ENCODE assay signal across 23 cellular contexts in the genomic region with DNA sequence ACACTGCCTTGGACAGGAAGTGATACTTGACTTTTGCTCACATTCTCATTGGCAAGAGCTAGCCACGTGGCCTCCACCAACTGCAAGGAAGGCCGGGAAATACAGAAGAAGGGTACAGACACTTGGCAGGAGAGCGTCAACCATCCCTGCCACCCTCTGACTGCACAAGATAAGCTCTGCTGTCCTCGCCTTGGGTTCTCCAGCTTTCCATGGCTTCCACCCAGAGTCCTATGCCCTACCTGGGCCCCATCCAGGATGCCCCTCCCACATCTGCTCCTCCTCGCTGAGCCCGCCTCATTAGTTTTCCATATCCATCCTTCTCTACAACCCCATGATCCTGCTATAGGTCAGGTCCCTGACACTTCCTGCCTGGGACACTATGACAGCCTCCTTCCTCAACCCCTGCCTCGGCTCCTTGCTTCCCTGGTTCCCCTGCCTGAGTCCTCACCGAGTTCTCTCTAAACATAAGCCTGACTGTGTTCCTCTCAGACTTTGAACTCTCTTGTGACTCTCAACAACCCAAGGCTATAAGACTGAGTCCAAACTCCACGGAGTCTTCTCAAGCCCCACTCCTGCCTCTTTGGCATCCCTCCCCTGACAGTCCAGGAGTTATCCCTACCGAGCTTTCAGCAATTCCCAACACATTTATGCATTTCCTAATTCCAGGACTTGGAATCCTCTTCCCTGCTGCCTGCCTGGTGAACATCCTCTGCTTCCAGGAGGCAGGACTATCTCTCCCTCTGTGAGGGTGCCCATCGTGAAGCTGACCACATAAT. TPM values are rescaled to one million over a fixed set of nuclear protein-coding genes. Genes with fewer than 3 reads are reported as not detected.
DNase-seq lines count a peak whose midpoint lies in the region; ATAC-seq, FAIRE-seq and TF ChIP-seq lines count a peak whose summit lies in the region.
"Had no signal": no experiment of that assay in that cellular context is flagged by ENCODE, and none has a peak within 500 bp of the region (broad histone marks: within the 10 kb centered on the region; RNA-seq: fewer than 3 reads in every experiment).

No MANE protein-coding gene starts in this region.

- no peak overlapping the region for H2BK120ac ChIP-seq in H1 (replicated peaks; ENCODE audit: low read depth, low read length)

- ATAC-seq in activated naive CD4-positive, alpha-beta T cell treated with anti-CD3 and anti-CD28 coated beads, Interleukin-2, amount 50 U/mL, for 72 hours, result no peak
- ATAC-seq in sciatic nerve, result peak; percentile 20
- no peak for ATAC-seq in HG03095 (IDR thresholded peaks at IDR 0.05; ENCODE audit: unreplicated experiment)
- ATAC-seq: left lung had no signal

- H3K23me2 ChIP-seq in H1 (ENCODE audit: low read depth, low read length), result no peaks in the 10 kb centered on the region

- H2BK15ac ChIP-seq in H1 (ENCODE audit: low read length), result no peak overlapping the region

- 83% methylated on average over 11 of the region's 11 CpGs; no CpG with 5 or more reads in 1 of the 2 experiments for WGBS in H1 (ENCODE audit: extremely low coverage in 1 of 2, insufficient coverage in 1 of 2, insufficient read length in 1 of 2, insufficient replicate concordance in 2 of 2, low coverage in 1 of 2, low lambda C conversion rate in 2 of 2, missing lambda C conversion rate in 1 of 2), 2 experiments

- H4K5ac ChIP-seq in H1 (ENCODE audit: insufficient read length, low read depth, low read length), result no peak overlapping the region

- no peaks in the 10 kb centered on the region for H3K79me1 ChIP-seq in H1 (ENCODE audit: low read depth, low read length)

- POLR2A ChIA-PET in H1 (lab: Charles Lee; ENCODE audit: partially characterized antibody), result no interaction called here

- 0 out of 2 replicates have a peak overlapping the region, but pooled peaks have one; percentile 9 for H2AFZ ChIP-seq in H1 (ENCODE audit: low read length)

- H3K36me3 ChIP-seq in KOPT-K1 (ENCODE audit: insufficient read depth, low read length) (no peaks in the 10 kb centered on the region), H1 (ENCODE audit: control insufficient read depth in 2 of 4, insufficient read depth in 4 of 4, low read length in 3 of 4) (no peaks in the 10 kb centered on the region)
- H3K36me3 ChIP-seq: left lung, thyroid gland had no signal

- no peak overlapping the region for H2BK12ac ChIP-seq in H1 (ENCODE audit: low read depth, low read length)

- no peak for TF ChIP-seq EP300 in H1 (IDR thresholded peaks at IDR 0.05; ENCODE audit: borderline replicate concordance in 1 of 2, low read depth in 2 of 2, low read length in 2 of 2)

- CTCF ChIA-PET in H1 (lab: Charles Lee; ENCODE audit: partially characterized antibody), result interaction anchor here (0.6 to 3.5 kb wide), 8 partner anchors 8 to 229 kb away, joined by 3 to 12 read pairs (median 4); no protein-coding TSS in a partner anchor

- TF ChIP-seq POLR2A in H1 (IDR thresholded peaks at IDR 0.05; ENCODE audit: control extremely low read depth in 1 of 2, low read depth in 2 of 2, low read length in 2 of 2), result no peak

- peak overlapping the region; percentile 53 to 66 for H3K27ac Mint-ChIP-seq in activated naive CD4-positive, alpha-beta T cell treated with anti-CD3 and anti-CD28 coated beads, Interleukin-2, amount 50 U/mL, for 72 hours

- no peak for TF ChIP-seq RAD21 in H1 (IDR thresholded peaks at IDR 0.05 in 1 of 2, conservative IDR thresholded peaks at IDR 0.05 in 1 of 2; ENCODE audit: low read depth in 2 of 2, low read length in 2 of 2)

- no peak overlapping the region for H2AK5ac ChIP-seq in H1 (ENCODE audit: low read depth, low read length)

- no peak overlapping the region for H2BK20ac ChIP-seq in H1 (ENCODE audit: low read length)

- no peaks in the 10 kb centered on the region for H3K27me3 ChIP-seq in H1 (replicated peaks in 1 of 4; ENCODE audit: control insufficient read depth in 3 of 4, extremely low read depth in 1 of 4, insufficient read depth in 3 of 4, low read length in 3 of 4)
- H3K27me3 ChIP-seq: left lung, thyroid gland had no signal

- no peak overlapping the region for H4K8ac ChIP-seq in H1 (ENCODE audit: extremely low read depth, insufficient read depth, low read length)

- peaks cover 3 to 6% of the 10 kb centered on the region in 2 donors for H3K9me3 Mint-ChIP-seq in activated naive CD4-positive, alpha-beta T cell treated with anti-CD3 and anti-CD28 coated beads, Interleukin-2, amount 50 U/mL, for 72 hours

- H3K23ac ChIP-seq in H1 (ENCODE audit: insufficient read length), result no peak overlapping the region

- FAIRE-seq in H1 (lab: Jason Lieb, UNC) (no peak), HTR-8/SVneo (lab: Jason Lieb, UNC) (no peak)
- FAIRE-seq: G401.6 had no signal

- H3K9me3 ChIP-seq in KOPT-K1 (ENCODE audit: insufficient read depth, low read length, poor library complexity, severe bottlenecking), result peaks cover 20% of the 10 kb centered on the region
- H3K9me3 ChIP-seq in H1 (ENCODE audit: insufficient read depth in 2 of 2, low read depth in 1 of 2, low read length in 1 of 2), result peaks cover 0 to 6% of the 10 kb centered on the region in 2 experiments; a peak in 2 of 4 replicates
- H3K9me3 ChIP-seq: SK-N-SH, thyroid gland had no signal

- H4K20me1 ChIP-seq in H1 (replicated peaks in 1 of 2; ENCODE audit: control insufficient read depth in 1 of 2, insufficient read depth in 2 of 2, low read length in 2 of 2), result no peaks in the 10 kb centered on the region

- no peak overlapping the region for H3K14ac ChIP-seq in H1 (ENCODE audit: insufficient read length)

- peaks cover 0 to 3% of the 10 kb centered on the region in 2 donors for H3K36me3 Mint-ChIP-seq in activated naive CD4-positive, alpha-beta T cell treated with anti-CD3 and anti-CD28 coated beads, Interleukin-2, amount 50 U/mL, for 72 hours
- H3K36me3 Mint-ChIP-seq: CD14-positive monocyte had no signal

- TF ChIP-seq CTCF in H1 (IDR thresholded peaks at IDR 0.05; ENCODE audit: control extremely low read depth in 1 of 3, insufficient read depth in 1 of 3, low read depth in 1 of 3, low read length in 3 of 3), result no peak

- intact Hi-C loops in sciatic nerve (cut with DNase I), result no loop called here

- no peak overlapping the region for H4K91ac ChIP-seq in H1 (replicated peaks; ENCODE audit: insufficient read length, low read length)

- no peaks in the 10 kb centered on the region for H3K79me2 ChIP-seq in H1 (ENCODE audit: control insufficient read depth in 1 of 2, insufficient read depth in 2 of 2, low read length in 2 of 2)

- no peaks in the 10 kb centered on the region; a peak in 1 of 7 replicates for H3K4me1 ChIP-seq in H1 (replicated peaks in 1 of 4; ENCODE audit: control insufficient read depth in 3 of 4, insufficient read depth in 4 of 4, low read length in 3 of 4)
- H3K4me1 ChIP-seq: left lung, thyroid gland had no signal

- no peak overlapping the region for H3K4me3 ChIP-seq in H1 (ENCODE audit: extremely low read depth in 1 of 4, insufficient read depth in 2 of 4, low read depth in 3 of 4, low read length in 4 of 4)
- H3K4me3 ChIP-seq: dorsolateral prefrontal cortex, left lung, smooth muscle cell, thyroid gland had no signal

- H3K56ac ChIP-seq in H1 (replicated peaks; ENCODE audit: insufficient read length, low read depth, low read length), result no peak overlapping the region

- no peak overlapping the region for H3K4ac ChIP-seq in H1 (replicated peaks; ENCODE audit: insufficient read length, low read depth, low read length)

- H2BK5ac ChIP-seq in H1 (ENCODE audit: low read depth, low read length), result peak overlapping the region; percentile 2; the same call in 1 of the 2 replicates

- H3K27ac ChIP-seq in KOPT-K1 (ENCODE audit: low read depth, low read length, poor library complexity, severe bottlenecking) (peak overlapping the region; percentile 86), H1 (ENCODE audit: low read depth, low read length) (no peak overlapping the region)
- H3K27ac ChIP-seq: dorsolateral prefrontal cortex, left lung, thyroid gland had no signal

- no peak for DNase-seq in activated naive CD4-positive, alpha-beta T cell treated with anti-CD3 and anti-CD28 coated beads, Interleukin-2, amount 50 U/mL, for 72 hours (ENCODE audit: low spot score in 2 of 2)
- DNase-seq in activated naive CD4-positive, alpha-beta T cell treated with anti-CD3 and anti-CD28 coated beads, Interleukin-2, amount 50 U/mL, for 16 hours, result no peak
- DNase-seq in H1 (ENCODE audit: low read depth in 1 of 2, low spot score in 2 of 2) (peak in 1 of 2 experiments; percentile 14), sciatic nerve (ENCODE audit: low spot score) (no peak), islet precursor cell (no peak), HTR-8/SVneo (ENCODE audit: insufficient read length, low spot score) (no peak)
- DNase-seq: anterior cingulate cortex; dorsolateral prefrontal cortex; KBM-7; left lung; NCI-H146; NCI-H69; SK-N-SH; stimulated activated CD4-positive, alpha-beta T cell treated with anti-CD3 and anti-CD28 coated beads, Interleukin-2, amount 100 ng/mL, for 48 hours; T-helper 9 cell; thyroid gland had no signal

- H3K18ac ChIP-seq in H1 (ENCODE audit: extremely low read depth, low read length), result no peak overlapping the region

- no peak overlapping the region for H3K9ac ChIP-seq in H1 (replicated peaks in 1 of 4; ENCODE audit: extremely low read depth in 1 of 4, low read depth in 3 of 4, low read length in 3 of 4)
- H3K9ac ChIP-seq: SK-N-SH had no signal

- H3K4me2 ChIP-seq in H1 (ENCODE audit: insufficient read depth in 1 of 2, low read depth in 2 of 2, low read length in 2 of 2), result no peak overlapping the region
- H3K4me2 ChIP-seq: SK-N-SH, smooth muscle cell had no signal

RNA-seq across cellular contexts. Expression of gene GDF10, which starts 23.2 kb away (rescaled TPM):
- under 1 TPM; 0.14 to 0.23 TPM for total RNA-seq in activated naive CD4-positive, alpha-beta T cell treated with anti-CD3 and anti-CD28 coated beads, Interleukin-2, amount 50 U/mL, for 72 hours
- 0.19 and 0.25 TPM in 2 replicates for total RNA-seq in H1 (2021; fragmentation: NEBNext Ultra II Directional; extraction: Animal tissue kit (Norgen Biotek cat#: 25700))
- 0.27 and 0.32 TPM in 2 replicates for polyA plus RNA-seq in H1 (2011; rRNA removed)
- polyA plus RNA-seq in H1 (2011; cell fraction: cytosol; rRNA removed), result 0.08 TPM
- polyA plus RNA-seq in H1 (2011; cell fraction: nucleus; rRNA removed), result 0.21 TPM
- polyA plus RNA-seq in H1 (2012, experiment 1 of 2), result 0.14 to 0.24 TPM (median 0.20 TPM) in 4 replicates
- polyA plus RNA-seq in H1 (2012, experiment 2 of 2), result 0.26 TPM
- polyA plus RNA-seq in H1 (2013, experiment 1 of 2), result 0.28 TPM
- 0.24 TPM for polyA plus RNA-seq in H1 (2013, experiment 2 of 2)
- 0.10 TPM in 1 of 2 replicates, not detected in the other for polyA minus RNA-seq in H1 (2011; rRNA and poly(A)+ RNA removed)
- polyA minus RNA-seq in H1 (2011; cell fraction: cytosol; rRNA and poly(A)+ RNA removed), result not detected
- polyA minus RNA-seq in H1 (2011; cell fraction: nucleus; rRNA and poly(A)+ RNA removed), result not detected
- 14.4 TPM for total RNA-seq in sciatic nerve
- total RNA-seq: pulmonary artery endothelial cell had no signal
- polyA plus RNA-seq: CD14-positive monocyte had no signal

RNA-seq across cellular contexts. Expression of gene GDF2, which starts 45.5 kb away (rescaled TPM):
- not detected for total RNA-seq in activated naive CD4-positive, alpha-beta T cell treated with anti-CD3 and anti-CD28 coated beads, Interleukin-2, amount 50 U/mL, for 72 hours
- not detected in 2 replicates for total RNA-seq in H1 (2021; fragmentation: NEBNext Ultra II Directional; extraction: Animal tissue kit (Norgen Biotek cat#: 25700))
- not detected in 2 replicates for polyA plus RNA-seq in H1 (2011; rRNA removed)
- not detected for polyA plus RNA-seq in H1 (2011; cell fraction: cytosol; rRNA removed)
- not detected for polyA plus RNA-seq in H1 (2011; cell fraction: nucleus; rRNA removed)
- not detected in 4 replicates for polyA plus RNA-seq in H1 (2012, experiment 1 of 2)
- not detected for polyA plus RNA-seq in H1 (2012, experiment 2 of 2)
- polyA plus RNA-seq in H1 (2013, experiment 1 of 2), result not detected
- polyA plus RNA-seq in H1 (2013, experiment 2 of 2), result not detected
- polyA minus RNA-seq in H1 (2011; rRNA and poly(A)+ RNA removed), result not detected in 2 replicates
- polyA minus RNA-seq in H1 (2011; cell fraction: cytosol; rRNA and poly(A)+ RNA removed), result not detected
- polyA minus RNA-seq in H1 (2011; cell fraction: nucleus; rRNA and poly(A)+ RNA removed), result not detected
- not detected for total RNA-seq in sciatic nerve
- total RNA-seq: left lung, mucosa of gallbladder, pulmonary artery endothelial cell, smooth muscle cell, thyroid gland had no signal
- polyA plus RNA-seq: CD14-positive monocyte, SK-N-SH, smooth muscle cell had no signal

Comparison
In these comparisons a context has a peak if more than half of its experiments do, and no peak if none do; other contexts are left out.
1. RNA of gene GDF10, which starts 23.2 kb away (total RNA-seq): 14.4 TPM in sciatic nerve (single experiment); 0.14 to 0.23 TPM in activated naive CD4-positive, alpha-beta T cell treated with anti-CD3 and anti-CD28 coated beads, Interleukin-2, amount 50 U/mL, for 72 hours and 0.19 to 0.25 TPM in H1; every median in the first group is over 10 times any median in the second.